In genomic region chr16:88120812-88121211, GRCh38 we compare ENCODE assay signal across 29 cellular contexts.
"Had no signal": no experiment of that assay in that cellular context is flagged by ENCODE, and none has a peak within 500 bp of the region (broad histone marks: within the 10 kb centered on the region; RNA-seq: fewer than 3 reads in every experiment).

No MANE protein-coding gene starts in this region.

- H3K9me3 ChIP-seq: mucosa of descending colon, right atrium auricular region, right lobe of liver, transverse colon, upper lobe of left lung, vagina had no signal

- H3K36me3 ChIP-seq: right atrium auricular region, right lobe of liver, transverse colon, upper lobe of left lung, vagina had no signal

- H3K4me1 ChIP-seq: parathyroid adenoma, right atrium auricular region, right lobe of liver, transverse colon had no signal

- H3K79me2 ChIP-seq: parathyroid adenoma had no signal

- H2AFZ ChIP-seq: parathyroid adenoma had no signal

- H3K27ac ChIP-seq: parathyroid adenoma, right atrium auricular region, right lobe of liver, transverse colon, upper lobe of left lung had no signal

- H3K36me3 Mint-ChIP-seq: immature natural killer cell; memory B cell; naive thymus-derived CD4-positive, alpha-beta T cell; natural killer cell treated with Interleukin-12 subunit alpha and Interleukin-12 subunit beta and Interleukin-15 and Interleukin-18, amount 100 ng/mL, for 72 hours; stimulated activated memory B cell treated with anti-CD40 and anti-IgM and Interleukin-4, amounts not matched to agents 10 μg/mL and 1 μg/mL and 100 μg/mL, for 72 hours had no signal

- H3K4me1 Mint-ChIP-seq: immature natural killer cell; memory B cell; stimulated activated memory B cell treated with anti-CD40 and anti-IgM and Interleukin-4, amounts not matched to agents 10 μg/mL and 1 μg/mL and 100 μg/mL, for 72 hours; stimulated activated naive CD8-positive, alpha-beta T cell treated with anti-CD3 and anti-CD28 coated beads, Interleukin-15, amount 100 ng/mL, for 72 hours had no signal

- H3K27me3 ChIP-seq: right atrium auricular region, right lobe of liver, upper lobe of left lung, vagina had no signal

- H3K4me3 Mint-ChIP-seq: immature natural killer cell; memory B cell; naive thymus-derived CD4-positive, alpha-beta T cell; natural killer cell treated with Interleukin-12 subunit alpha and Interleukin-12 subunit beta and Interleukin-15 and Interleukin-18, amount 100 ng/mL, for 72 hours; stimulated activated memory B cell treated with anti-CD40 and anti-IgM and Interleukin-4, amounts not matched to agents 10 μg/mL and 1 μg/mL and 100 μg/mL, for 72 hours; stimulated activated naive CD8-positive, alpha-beta T cell treated with anti-CD3 and anti-CD28 coated beads, Interleukin-15, amount 100 ng/mL, for 72 hours had no signal

- DNase-seq: hypothalamus; immature natural killer cell; islet precursor cell; kidney glomerular epithelial cell; left cardiac atrium; midbrain; naive thymus-derived CD4-positive, alpha-beta T cell; nucleus accumbens; right lobe of liver; stimulated activated CD4-positive, alpha-beta T cell treated with anti-CD3 and anti-CD28 coated beads, Interleukin-1b, Interleukin-23, amount 100 ng/mL, for 48 hours; stimulated activated CD4-positive, alpha-beta T cell treated with anti-CD3 and anti-CD28 coated beads, Interleukin-2, amount 100 ng/mL, for 48 hours; stimulated activated CD4-positive, alpha-beta T cell treated with anti-CD3 and anti-CD28 coated beads, Interleukin-4, amount 100 ng/mL, for 4 hours; stimulated activated CD8-positive, alpha-beta memory T cell treated with anti-CD3 and anti-CD28 coated beads, Interleukin-4, amount 100 ng/mL, for 48 hours; stimulated activated naive CD4-positive, alpha-beta T cell treated with Interleukin-2 at 50 U/mL for 16 hours; stimulated activated naive CD8-positive, alpha-beta T cell treated with anti-CD3 and anti-CD28 coated beads, Interleukin-15, amount 100 ng/mL, for 72 hours; substantia nigra; transverse colon; upper lobe of left lung had no signal

- H3K27ac Mint-ChIP-seq: immature natural killer cell; memory B cell; naive thymus-derived CD4-positive, alpha-beta T cell; natural killer cell treated with Interleukin-12 subunit alpha and Interleukin-12 subunit beta and Interleukin-15 and Interleukin-18, amount 100 ng/mL, for 72 hours; progenitor cell of endocrine pancreas; stimulated activated memory B cell treated with anti-CD40 and anti-IgM and Interleukin-4, amounts not matched to agents 10 μg/mL and 1 μg/mL and 100 μg/mL, for 72 hours had no signal

- H3K9me3 Mint-ChIP-seq: immature natural killer cell; natural killer cell treated with Interleukin-12 subunit alpha and Interleukin-12 subunit beta and Interleukin-15 and Interleukin-18, amount 100 ng/mL, for 72 hours had no signal

- H3K4me3 ChIP-seq: lung, mucosa of descending colon, right atrium auricular region, right lobe of liver, smooth muscle cell, transverse colon, upper lobe of left lung, vagina had no signal

- H3K9ac ChIP-seq: parathyroid adenoma had no signal

- H3K4me2 ChIP-seq: smooth muscle cell had no signal

- ATAC-seq: left lobe of liver; mucosa of descending colon; naive thymus-derived CD4-positive, alpha-beta T cell; stimulated activated memory B cell treated with anti-CD40 and anti-IgM and Interleukin-4, amounts not matched to agents 10 μg/mL and 1 μg/mL and 100 μg/mL, for 72 hours; stimulated activated naive CD8-positive, alpha-beta T cell treated with anti-CD3 and anti-CD28 coated beads, Interleukin-15, amount 100 ng/mL, for 72 hours had no signal
